Comparison of ENCODE assay signal across 1 cellular context in the genomic region with DNA sequence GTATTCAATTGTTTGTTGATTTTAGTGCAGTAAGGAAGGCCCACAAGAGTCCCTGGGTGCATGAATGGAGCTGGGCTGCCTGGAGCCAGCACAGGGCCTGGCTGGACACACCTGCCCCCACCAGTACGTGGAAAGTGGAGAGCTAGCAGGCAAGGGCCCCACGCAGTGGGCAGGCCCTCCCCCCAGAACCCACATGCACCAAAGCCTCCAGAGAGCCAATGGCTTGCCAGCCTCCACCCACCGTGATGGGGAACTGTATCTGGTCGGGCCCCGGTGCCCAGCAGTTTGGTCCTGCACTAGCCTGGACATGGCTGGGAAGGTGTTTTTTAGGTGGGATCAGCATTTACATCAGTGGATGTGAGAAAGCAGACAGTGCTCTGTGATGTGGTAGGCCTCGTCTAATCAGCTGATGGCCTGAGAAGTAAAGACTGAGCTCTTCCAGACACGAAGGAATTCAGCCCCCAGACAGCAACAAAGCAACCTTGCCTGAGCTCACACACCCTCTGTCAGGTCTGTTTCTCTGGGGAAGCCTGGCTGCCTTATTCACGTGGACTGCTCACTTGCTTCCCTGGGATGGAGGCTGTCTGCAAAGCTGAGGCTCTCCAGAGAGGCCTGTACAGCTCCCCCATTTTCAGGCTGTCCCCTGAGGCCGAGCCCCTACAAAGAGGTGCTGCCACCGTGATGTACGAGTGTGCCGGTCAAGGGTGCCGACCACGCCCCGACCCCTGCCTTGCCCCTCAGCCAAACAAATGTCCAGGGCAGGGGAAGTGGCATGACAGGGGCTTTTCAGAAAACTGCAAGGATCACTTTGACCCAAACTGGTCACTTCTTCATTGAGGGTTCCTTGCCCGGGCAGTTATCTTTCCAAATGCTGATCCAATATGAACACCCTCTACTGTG.
TF ChIP-seq lines count a peak whose summit lies in the region.

No MANE protein-coding gene starts in this region.

TF ChIP-seq in HepG2, 621 proteins besides CTCF, POLR2A, EP300 and RAD21 (continued from another document):
- TF ChIP-seq, protein P1, sequence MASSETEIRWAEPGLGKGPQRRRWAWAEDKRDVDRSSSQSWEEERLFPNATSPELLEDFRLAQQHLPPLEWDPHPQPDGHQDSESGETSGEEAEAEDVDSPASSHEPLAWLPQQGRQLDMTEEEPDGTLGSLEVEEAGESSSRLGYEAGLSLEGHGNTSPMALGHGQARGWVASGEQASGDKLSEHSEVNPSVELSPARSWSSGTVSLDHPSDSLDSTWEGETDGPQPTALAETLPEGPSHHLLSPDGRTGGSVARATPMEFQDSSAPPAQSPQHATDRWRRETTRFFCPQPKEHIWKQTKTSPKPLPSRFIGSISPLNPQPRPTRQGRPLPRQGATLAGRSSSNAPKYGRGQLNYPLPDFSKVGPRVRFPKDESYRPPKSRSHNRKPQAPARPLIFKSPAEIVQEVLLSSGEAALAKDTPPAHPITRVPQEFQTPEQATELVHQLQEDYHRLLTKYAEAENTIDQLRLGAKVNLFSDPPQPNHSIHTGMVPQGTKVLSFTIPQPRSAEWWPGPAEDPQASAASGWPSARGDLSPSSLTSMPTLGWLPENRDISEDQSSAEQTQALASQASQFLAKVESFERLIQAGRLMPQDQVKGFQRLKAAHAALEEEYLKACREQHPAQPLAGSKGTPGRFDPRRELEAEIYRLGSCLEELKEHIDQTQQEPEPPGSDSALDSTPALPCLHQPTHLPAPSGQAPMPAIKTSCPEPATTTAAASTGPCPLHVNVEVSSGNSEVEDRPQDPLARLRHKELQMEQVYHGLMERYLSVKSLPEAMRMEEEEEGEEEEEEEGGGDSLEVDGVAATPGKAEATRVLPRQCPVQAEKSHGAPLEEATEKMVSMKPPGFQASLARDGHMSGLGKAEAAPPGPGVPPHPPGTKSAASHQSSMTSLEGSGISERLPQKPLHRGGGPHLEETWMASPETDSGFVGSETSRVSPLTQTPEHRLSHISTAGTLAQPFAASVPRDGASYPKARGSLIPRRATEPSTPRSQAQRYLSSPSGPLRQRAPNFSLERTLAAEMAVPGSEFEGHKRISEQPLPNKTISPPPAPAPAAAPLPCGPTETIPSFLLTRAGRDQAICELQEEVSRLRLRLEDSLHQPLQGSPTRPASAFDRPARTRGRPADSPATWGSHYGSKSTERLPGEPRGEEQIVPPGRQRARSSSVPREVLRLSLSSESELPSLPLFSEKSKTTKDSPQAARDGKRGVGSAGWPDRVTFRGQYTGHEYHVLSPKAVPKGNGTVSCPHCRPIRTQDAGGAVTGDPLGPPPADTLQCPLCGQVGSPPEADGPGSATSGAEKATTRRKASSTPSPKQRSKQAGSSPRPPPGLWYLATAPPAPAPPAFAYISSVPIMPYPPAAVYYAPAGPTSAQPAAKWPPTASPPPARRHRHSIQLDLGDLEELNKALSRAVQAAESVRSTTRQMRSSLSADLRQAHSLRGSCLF (CRISPR knock-in tag; IDR thresholded peaks at IDR 0.05; ENCODE audit: borderline replicate concordance), result no peak
- TF ChIP-seq SYNCRIP (IDR thresholded peaks at IDR 0.05; ENCODE audit: insufficient read depth, low read depth, low read length) (no peak), REL (CRISPR knock-in tag; conservative IDR thresholded peaks at IDR 0.05) (no peak), PAWR (CRISPR knock-in tag; IDR thresholded peaks at IDR 0.05; ENCODE audit: borderline replicate concordance) (no peak), ZNF780A (CRISPR knock-in tag; IDR thresholded peaks at IDR 0.05) (no peak)
- TF ChIP-seq, protein P2, sequence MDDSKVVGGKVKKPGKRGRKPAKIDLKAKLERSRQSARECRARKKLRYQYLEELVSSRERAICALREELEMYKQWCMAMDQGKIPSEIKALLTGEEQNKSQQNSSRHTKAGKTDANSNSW (CRISPR knock-in tag; IDR thresholded peaks at IDR 0.05; ENCODE audit: borderline replicate concordance), result no peak
